16 cellular contexts compared by ENCODE assay signal in the genomic region with DNA sequence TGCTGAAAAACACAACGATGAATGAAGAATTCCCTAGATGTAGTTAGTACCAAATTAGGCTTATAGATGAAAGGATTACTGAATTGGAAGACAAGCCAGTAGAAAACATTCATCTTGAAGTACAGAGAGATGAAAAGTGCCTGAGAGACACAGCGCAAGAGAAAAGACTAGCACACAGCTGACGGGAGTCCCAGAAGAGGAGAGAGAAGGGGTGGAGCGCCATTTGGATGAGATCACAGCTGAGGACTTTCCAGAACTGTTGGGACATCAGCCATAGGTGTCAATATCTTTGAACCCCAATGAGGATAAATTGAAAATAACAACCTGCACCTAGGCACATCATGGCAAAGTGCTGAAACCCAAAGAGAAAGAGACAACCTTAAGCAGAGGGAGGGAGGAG. TPM values are rescaled to one million over a fixed set of nuclear protein-coding genes. Genes with fewer than 3 reads are reported as not detected.
DNase-seq lines count a peak whose midpoint lies in the region; ATAC-seq and TF ChIP-seq lines count a peak whose summit lies in the region.
"Had no signal": no experiment of that assay in that cellular context is flagged by ENCODE, and none has a peak within 500 bp of the region (broad histone marks: within the 10 kb centered on the region; RNA-seq: fewer than 3 reads in every experiment).

No MANE protein-coding gene starts in this region.

- H3K36me3 ChIP-seq in suprapubic skin, result peaks cover 25% of the 10 kb centered on the region

- no peak overlapping the region for H3K4me3 ChIP-seq in LNCaP clone FGC (ENCODE audit: low read depth, low read length)
- H3K4me3 ChIP-seq in suprapubic skin, result no peak overlapping the region

- H3K27me3 ChIP-seq in suprapubic skin, result no peaks in the 10 kb centered on the region
- H3K27me3 ChIP-seq: BE2C had no signal

- TF ChIP-seq CTCF in LNCaP clone FGC (IDR thresholded peaks at IDR 0.05; ENCODE audit: control insufficient read depth, extremely low read depth, insufficient read depth) (no peak), suprapubic skin (IDR thresholded peaks at IDR 0.05) (no peak)

- no peak for ATAC-seq in stimulated activated naive CD8-positive, alpha-beta T cell treated with anti-CD3 and anti-CD28 coated beads, Interleukin-15, Interleukin-2, amounts not matched to agents 100 U/mL and 50 U/mL, for 24 hours
- ATAC-seq in left colon, result peak; percentile 19
- no peak for ATAC-seq in GM18870 (IDR thresholded peaks at IDR 0.05; ENCODE audit: unreplicated experiment)
- ATAC-seq: HCT116 had no signal

- intact Hi-C loops in left colon (cut with DNase I, micrococcal nuclease), result no loop called here

- H3K4me1 Mint-ChIP-seq in stimulated activated naive CD8-positive, alpha-beta T cell treated with anti-CD3 and anti-CD28 coated beads, Interleukin-15, Interleukin-2, amounts not matched to agents 100 ng/mL and 50 ng/mL, for 24 hours (ENCODE audit: low read depth), result no peaks in the 10 kb centered on the region

- TF ChIP-seq POLR2A in suprapubic skin (IDR thresholded peaks at IDR 0.05), result no peak

- no peak for DNase-seq in stimulated activated naive CD8-positive, alpha-beta T cell treated with anti-CD3 and anti-CD28 coated beads, Interleukin-15, Interleukin-2, amounts not matched to agents 100 U/mL and 50 U/mL, for 24 hours
- DNase-seq in LNCaP clone FGC (ENCODE audit: low read depth) (peak; percentile 8), left colon (no peak), suprapubic skin (ENCODE audit: low spot score in 2 of 2) (no peak), putamen (ENCODE audit: low spot score) (no peak)
- DNase-seq: ACHN; BE2C; CD4-positive, CD25-positive, alpha-beta regulatory T cell; DMS79 treated with DMSO at 0.1 percent for 48 hours; GF-D8; GOT3; H7; IMR-90 had no signal

- no peaks in the 10 kb centered on the region for H3K4me1 ChIP-seq in suprapubic skin
- H3K4me1 ChIP-seq: BE2C had no signal

- peaks cover 5% of the 10 kb centered on the region for H3K9me3 Mint-ChIP-seq in stimulated activated naive CD8-positive, alpha-beta T cell treated with anti-CD3 and anti-CD28 coated beads, Interleukin-15, Interleukin-2, amounts not matched to agents 100 ng/mL and 50 ng/mL, for 24 hours

- no peak overlapping the region for H3K4me3 Mint-ChIP-seq in stimulated activated naive CD8-positive, alpha-beta T cell treated with anti-CD3 and anti-CD28 coated beads, Interleukin-15, Interleukin-2, amounts not matched to agents 100 ng/mL and 50 ng/mL, for 24 hours
- H3K4me3 Mint-ChIP-seq: CD4-positive, CD25-positive, alpha-beta regulatory T cell had no signal

- H3K27ac ChIP-seq in suprapubic skin, result no peak overlapping the region

- H3K27me3 Mint-ChIP-seq in stimulated activated naive CD8-positive, alpha-beta T cell treated with anti-CD3 and anti-CD28 coated beads, Interleukin-15, Interleukin-2, amounts not matched to agents 100 ng/mL and 50 ng/mL, for 24 hours, result no peaks in the 10 kb centered on the region
- H3K27me3 Mint-ChIP-seq: CD4-positive, CD25-positive, alpha-beta regulatory T cell had no signal

- 87% methylated on average over 4 of the region's 4 CpGs for WGBS in suprapubic skin

- H3K36me3 Mint-ChIP-seq in stimulated activated naive CD8-positive, alpha-beta T cell treated with anti-CD3 and anti-CD28 coated beads, Interleukin-15, Interleukin-2, amounts not matched to agents 100 ng/mL and 50 ng/mL, for 24 hours (ENCODE audit: low read depth), result peaks cover 54% of the 10 kb centered on the region

- TF ChIP-seq EP300 in suprapubic skin (IDR thresholded peaks at IDR 0.05), result no peak

- H3K27ac Mint-ChIP-seq in stimulated activated naive CD8-positive, alpha-beta T cell treated with anti-CD3 and anti-CD28 coated beads, Interleukin-15, Interleukin-2, amounts not matched to agents 100 ng/mL and 50 ng/mL, for 24 hours, result peak overlapping the region; percentile 27

- no peaks in the 10 kb centered on the region for H3K9me3 ChIP-seq in suprapubic skin
- H3K9me3 ChIP-seq: BE2C had no signal

RNA-seq across cellular contexts. Expression of gene ALG12, which starts 25.2 kb away (rescaled TPM):
- total RNA-seq in left colon, result 10 to 100 TPM; 22.8 to 27.9 TPM
- total RNA-seq in suprapubic skin, result 10 to 100 TPM; 13.2 to 23.8 (median 16.8) TPM

RNA-seq across cellular contexts. Expression of gene CRELD2, which starts 25.4 kb away (rescaled TPM):
- total RNA-seq in left colon (10 to 100 TPM; 36.7 to 53.8 TPM), suprapubic skin (10 to 100 TPM in 3 of 4 donors, 1 to 10 TPM in 1; 9.3 to 29.4 (median 21.5) TPM)

RNA-seq across cellular contexts. Expression of gene ZBED4, which starts 39.4 kb away (rescaled TPM):
- total RNA-seq in left colon (10 to 100 TPM; 16.9 to 19.5 TPM), suprapubic skin (10 to 100 TPM; 11.9 to 19.4 (median 18.2) TPM)
